In genomic region chr7:70696139-70696782, GRCh38 we compare ENCODE assay signal across 8 cellular contexts.
DNase-seq lines count a peak whose midpoint lies in the region; ATAC-seq and TF ChIP-seq lines count a peak whose summit lies in the region.

No MANE protein-coding gene starts in this region.

- peaks cover 6% of the 10 kb centered on the region for H3K36me3 Mint-ChIP-seq in activated T-helper 17 cell treated with anti-CD3 and anti-CD28 coated beads, Interleukin-2, amount 50 U/mL, for 72 hours (ENCODE audit: low read depth)

- H3K27me3 ChIP-seq in left ventricle myocardium inferior (ENCODE audit: low read depth), result no peaks in the 10 kb centered on the region
- H3K27me3 ChIP-seq in vagina, result no peaks in the 10 kb centered on the region

- H3K9me3 ChIP-seq in left ventricle myocardium inferior (replicated peaks) (no peaks in the 10 kb centered on the region), vagina (no peaks in the 10 kb centered on the region)

- TF ChIP-seq CTCF in left ventricle myocardium inferior (IDR thresholded peaks at IDR 0.05; ENCODE audit: borderline replicate concordance), result no peak
- TF ChIP-seq CTCF in vagina (IDR thresholded peaks at IDR 0.05), result no peak

- DNase-seq in left ventricle myocardium inferior, result no peak
- DNase-seq in cardiac septum (ENCODE audit: low spot score), result no peak
- DNase-seq in left kidney (ENCODE audit: low read depth, low spot score), result peak; percentile 45
- DNase-seq in vagina (ENCODE audit: extremely low spot score in 2 of 2), result no peak
- no peak for DNase-seq in NK-92 (lab: John Stamatoyannopoulos, UW; ENCODE audit: unreplicated experiment)

- H3K27ac ChIP-seq in left ventricle myocardium inferior (replicated peaks) (no peak overlapping the region), vagina (peak overlapping the region; percentile 75)

- H3K4me3 Mint-ChIP-seq in activated T-helper 17 cell treated with anti-CD3 and anti-CD28 coated beads, Interleukin-2, amount 50 U/mL, for 72 hours, result peak overlapping the region; percentile 95

- H3K4me3 ChIP-seq in left ventricle myocardium inferior (peak overlapping the region; percentile 85), vagina (peak overlapping the region; percentile 75 to 87)

- no peak for TF ChIP-seq POLR2A in vagina (IDR thresholded peaks at IDR 0.05)

- peaks cover 12% of the 10 kb centered on the region for H3K4me1 Mint-ChIP-seq in activated T-helper 17 cell treated with anti-CD3 and anti-CD28 coated beads, Interleukin-2, amount 50 U/mL, for 72 hours

- no peaks in the 10 kb centered on the region for H3K9me3 Mint-ChIP-seq in activated T-helper 17 cell treated with anti-CD3 and anti-CD28 coated beads, Interleukin-2, amount 50 U/mL, for 72 hours

- peak overlapping the region; percentile 79 for H3K27ac Mint-ChIP-seq in activated T-helper 17 cell treated with anti-CD3 and anti-CD28 coated beads, Interleukin-2, amount 50 U/mL, for 72 hours

- intact Hi-C loops in left ventricle myocardium inferior (cut with micrococcal nuclease), result loop anchor here (5.0 kb wide), 1 partner anchor 654 kb away; no protein-coding TSS in a partner anchor
- intact Hi-C loops in cardiac septum (cut with DNase I), result loop anchor here (5.0 to 10.0 kb wide), 3 partner anchors 301 to 654 kb away; no protein-coding TSS in a partner anchor
- intact Hi-C loops in vagina (cut with DNase I), result loop anchor here (10.0 kb wide), 1 partner anchor 301 kb away; no protein-coding TSS in a partner anchor

- no peaks in the 10 kb centered on the region for H3K36me3 ChIP-seq in left ventricle myocardium inferior
- no peaks in the 10 kb centered on the region for H3K36me3 ChIP-seq in vagina

- peaks cover 15% of the 10 kb centered on the region for H3K27me3 Mint-ChIP-seq in activated T-helper 17 cell treated with anti-CD3 and anti-CD28 coated beads, Interleukin-2, amount 50 U/mL, for 72 hours

- H3K4me1 ChIP-seq in left ventricle myocardium inferior, result peaks cover 32% of the 10 kb centered on the region
- peaks cover 32% of the 10 kb centered on the region for H3K4me1 ChIP-seq in vagina

- peak; percentile 11 for ATAC-seq in activated T-helper 17 cell treated with anti-CD3 and anti-CD28 coated beads, Interleukin-2, amount 50 U/mL, for 72 hours (replicated peaks)
- ATAC-seq in GM21786 (IDR thresholded peaks at IDR 0.05; ENCODE audit: unreplicated experiment) (no peak), GM21390 (IDR thresholded peaks at IDR 0.05; ENCODE audit: unreplicated experiment) (no peak)
